17 cellular contexts compared by ENCODE assay signal in genomic region chr6:169158750-169159149, GRCh38.
DNase-seq lines count a peak whose midpoint lies in the region; ATAC-seq, FAIRE-seq and TF ChIP-seq lines count a peak whose summit lies in the region.
"Had no signal": no experiment of that assay in that cellular context is flagged by ENCODE, and none has a peak within 500 bp of the region (broad histone marks: within the 10 kb centered on the region; RNA-seq: fewer than 3 reads in every experiment).

No MANE protein-coding gene starts in this region.

- no peaks in the 10 kb centered on the region for H3K9me3 ChIP-seq in skeletal muscle satellite cell (replicated peaks; ENCODE audit: low read length)
- H3K9me3 ChIP-seq in small intestine (ENCODE audit: control insufficient read depth, low read depth), result no peaks in the 10 kb centered on the region

- H3K27ac Mint-ChIP-seq in GM23338 (no peak overlapping the region), glutamatergic neuron (ENCODE audit: unreplicated experiment) (no peak overlapping the region)
- H3K27ac Mint-ChIP-seq: activated T-cell treated with anti-CD3 and anti-CD28 coated beads, Interleukin-2, amount 50 U/mL, for 72 hours; stimulated activated memory B cell treated with anti-CD40 and anti-IgM and Interleukin-4, amounts not matched to agents 10 μg/mL and 1 μg/mL and 100 μg/mL, for 72 hours had no signal

- H3K4me3 ChIP-seq in GM23338, result no peak overlapping the region
- no peak overlapping the region for H3K4me3 ChIP-seq in cardiac fibroblast (replicated peaks in 1 of 2; ENCODE audit: low read depth in 2 of 2, low read length in 2 of 2)
- H3K4me3 ChIP-seq in skeletal muscle satellite cell (ENCODE audit: low read length), result no peak overlapping the region
- H3K4me3 ChIP-seq in small intestine (ENCODE audit: low read depth in 1 of 2, low read length in 2 of 2), result no peak overlapping the region
- H3K4me3 ChIP-seq: neural progenitor cell had no signal

- H3K9me2 ChIP-seq in GM23338 (ENCODE audit: insufficient read depth), result no peaks in the 10 kb centered on the region

- no peaks in the 10 kb centered on the region for H3F3A ChIP-seq in GM23338 (replicated peaks; ENCODE audit: low read depth)

- 83 to 84% (median 84%) methylated on average over 11 of the region's 11 CpGs for WGBS in small intestine, 3 donors

- H3K36me3 ChIP-seq in GM23338 (ENCODE audit: insufficient read depth) (no peaks in the 10 kb centered on the region), skeletal muscle satellite cell (ENCODE audit: insufficient read depth, low read length) (no peaks in the 10 kb centered on the region), small intestine (ENCODE audit: control insufficient read depth in 2 of 2, insufficient read depth in 2 of 2, low read length in 2 of 2) (no peaks in the 10 kb centered on the region)
- H3K36me3 ChIP-seq: neural progenitor cell had no signal

- H3K36me3 Mint-ChIP-seq in GM23338 (ENCODE audit: low read depth) (peaks cover 8% of the 10 kb centered on the region; the same call in 2 of the 3 replicates), glutamatergic neuron (ENCODE audit: unreplicated experiment) (peaks cover 10% of the 10 kb centered on the region)
- H3K36me3 Mint-ChIP-seq: neural progenitor cell; stimulated activated memory B cell treated with anti-CD40 and anti-IgM and Interleukin-4, amounts not matched to agents 10 μg/mL and 1 μg/mL and 100 μg/mL, for 72 hours had no signal

- H3K4me3 Mint-ChIP-seq in GM23338 (no peak overlapping the region), glutamatergic neuron (ENCODE audit: unreplicated experiment) (no peak overlapping the region)
- H3K4me3 Mint-ChIP-seq: activated T-cell treated with anti-CD3 and anti-CD28 coated beads, Interleukin-2, amount 50 U/mL, for 72 hours; neural progenitor cell; stimulated activated memory B cell treated with anti-CD40 and anti-IgM and Interleukin-4, amounts not matched to agents 10 μg/mL and 1 μg/mL and 100 μg/mL, for 72 hours had no signal

- no peak overlapping the region for H3K4me2 ChIP-seq in GM23338
- H3K4me2 ChIP-seq in skeletal muscle satellite cell (ENCODE audit: low read length), result peak overlapping the region; percentile 55
- H3K4me2 ChIP-seq: neural progenitor cell had no signal

- peaks cover 5% of the 10 kb centered on the region; the same call in 1 of the 3 replicates for H3K4me1 Mint-ChIP-seq in GM23338
- no peaks in the 10 kb centered on the region for H3K4me1 Mint-ChIP-seq in glutamatergic neuron (ENCODE audit: low read depth, unreplicated experiment)
- H3K4me1 Mint-ChIP-seq: stimulated activated memory B cell treated with anti-CD40 and anti-IgM and Interleukin-4, amounts not matched to agents 10 μg/mL and 1 μg/mL and 100 μg/mL, for 72 hours had no signal

- peak overlapping the region; percentile 63; the same call in 1 of the 2 replicates for H2AFZ ChIP-seq in GM23338

- H3K27ac ChIP-seq in GM23338 (ENCODE audit: low read depth) (no peak overlapping the region), small intestine (ENCODE audit: low read depth in 1 of 2, low read length in 1 of 2) (no peak overlapping the region)
- H3K27ac ChIP-seq: neural progenitor cell had no signal

- H3K27me3 Mint-ChIP-seq in GM23338 (ENCODE audit: insufficient read depth, low read depth, poor library complexity), result peaks cover 2% of the 10 kb centered on the region
- H3K27me3 Mint-ChIP-seq in glutamatergic neuron (ENCODE audit: unreplicated experiment), result peaks cover 1% of the 10 kb centered on the region

- no peak for DNase-seq in GM23338 (ENCODE audit: low spot score)
- DNase-seq in cardiac fibroblast (ENCODE audit: low read depth in 2 of 2), result peak in 1 of 2 donors; percentile 51
- peak; percentile 24 for DNase-seq in left kidney (ENCODE audit: low read depth, low spot score)
- no peak for DNase-seq in glutamatergic neuron
- no peak for DNase-seq in midbrain (lab: John Stamatoyannopoulos, UW)
- DNase-seq in stimulated activated CD4-positive, alpha-beta T cell treated with anti-CD3 and anti-CD28 coated beads, Interleukin-12 subunit alpha, Interleukin-12 subunit beta, amount 100 ng/mL, for 4 hours, result no peak
- DNase-seq in small intestine, result no peak
- DNase-seq: activated T-cell treated with anti-CD3 and anti-CD28 coated beads, Interleukin-2, amount 50 U/mL, for 72 hours; GDM1; HCEC 1CT; MM.1S; NCI-H187 treated with DMSO at 0.1 percent for 48 hours; NCI-H524 had no signal

- no peak for FAIRE-seq in small intestine (lab: Jason Lieb, UNC)
- FAIRE-seq: GM12892 had no signal

- H3K9me3 Mint-ChIP-seq in GM23338 (peaks cover 11% of the 10 kb centered on the region; the same call in 2 of the 3 replicates), glutamatergic neuron (ENCODE audit: unreplicated experiment) (peaks cover 1% of the 10 kb centered on the region)
- H3K9me3 Mint-ChIP-seq: activated T-cell treated with anti-CD3 and anti-CD28 coated beads, Interleukin-2, amount 50 U/mL, for 72 hours had no signal

- no peak for TF ChIP-seq CTCF in GM23338 (conservative IDR thresholded peaks at IDR 0.05; ENCODE audit: low read depth in 2 of 2)
- peak; percentile 2 for TF ChIP-seq CTCF in cardiac fibroblast (IDR thresholded peaks at IDR 0.05; ENCODE audit: low read depth, low read length)
- no peak for TF ChIP-seq CTCF in glutamatergic neuron (IDR thresholded peaks at IDR 0.05; ENCODE audit: partially characterized antibody, unreplicated experiment)

- H4K20me1 ChIP-seq in GM23338 (replicated peaks; ENCODE audit: insufficient read depth), result no peaks in the 10 kb centered on the region

- no peaks in the 10 kb centered on the region for H3K79me2 ChIP-seq in GM23338 (replicated peaks; ENCODE audit: insufficient read depth)

- no peaks in the 10 kb centered on the region for H3K27me3 ChIP-seq in GM23338 (ENCODE audit: insufficient read depth)
- no peaks in the 10 kb centered on the region for H3K27me3 ChIP-seq in skeletal muscle satellite cell (ENCODE audit: control insufficient read depth, insufficient read depth, low read length)
- H3K27me3 ChIP-seq in small intestine (ENCODE audit: control insufficient read depth in 2 of 2, insufficient read depth in 2 of 2, low read length in 2 of 2), result peaks cover 0 to 2% of the 10 kb centered on the region in 2 donors
- H3K27me3 ChIP-seq: neural progenitor cell had no signal

- H3K9ac ChIP-seq in skeletal muscle satellite cell (ENCODE audit: low read depth, low read length), result peak overlapping the region; percentile 56
- H3K9ac ChIP-seq: neural progenitor cell had no signal

- H3K4me1 ChIP-seq in GM23338 (ENCODE audit: insufficient read depth), result no peaks in the 10 kb centered on the region
- peaks cover 29% of the 10 kb centered on the region for H3K4me1 ChIP-seq in skeletal muscle satellite cell (ENCODE audit: control insufficient read depth, insufficient read depth, low read length)
- no peaks in the 10 kb centered on the region for H3K4me1 ChIP-seq in small intestine (ENCODE audit: control insufficient read depth in 2 of 2, insufficient read depth in 1 of 2, low read depth in 1 of 2, low read length in 1 of 2)
- H3K4me1 ChIP-seq: neural progenitor cell had no signal

- no peak for ATAC-seq in GM23338
- ATAC-seq: activated T-cell treated with anti-CD3 and anti-CD28 coated beads, Interleukin-2, amount 50 U/mL, for 72 hours; stimulated activated memory B cell treated with anti-CD40 and anti-IgM and Interleukin-4, amounts not matched to agents 10 μg/mL and 1 μg/mL and 100 μg/mL, for 72 hours had no signal

TF ChIP-seq in GM23338, 12 proteins besides CTCF, POLR2A, EP300 and RAD21 (continues in another document):
- TF ChIP-seq ZNF331 (CRISPR knock-in tag; IDR thresholded peaks at IDR 0.05; ENCODE audit: low read depth) (no peak), EZH2phosphoT487 (IDR thresholded peaks at IDR 0.05; ENCODE audit: unreplicated experiment) (no peak)
